ENCODE assay signal across 21 cellular contexts in genomic region chr11:27242591-27242990, GRCh38.
A peak's percentile ranks its signal among the peaks of the same experiment; 100 is the strongest.
DNase-seq lines count a peak whose midpoint lies in the region; ATAC-seq, FAIRE-seq and TF ChIP-seq lines count a peak whose summit lies in the region.
"Had no signal": no experiment of that assay in that cellular context is flagged by ENCODE, and none has a peak within 500 bp of the region (broad histone marks: within the 10 kb centered on the region; RNA-seq: fewer than 3 reads in every experiment).

No MANE protein-coding gene starts in this region.

- RAD21 ChIA-PET in GM12878 (lab: Charles Lee; ENCODE audit: unreplicated experiment) = interaction anchor here (3.3 kb wide), 1 partner anchor 8 kb away, joined by 11 read pairs; no protein-coding TSS in a partner anchor

- no peak overlapping the region for H4K91ac ChIP-seq in trophoblast cell (ENCODE audit: low read depth, low read length)

- H4K12ac ChIP-seq in trophoblast cell (ENCODE audit: low read depth, low read length) = no peak overlapping the region

- TF ChIP-seq RAD21 in GM12878 (IDR thresholded peaks at IDR 0.05; ENCODE audit: insufficient read depth, low read depth, low read length) = no peak

- H3K27ac ChIP-seq in GM12878 (ENCODE audit: control insufficient read depth, insufficient read depth) (no peak overlapping the region), trophoblast cell (ENCODE audit: low read depth, low read length) (no peak overlapping the region)
- H3K27ac ChIP-seq: C4-2B, VCaP had no signal

- no peaks in the 10 kb centered on the region for H3K4me1 Mint-ChIP-seq in activated T-helper 1 cell treated with anti-CD3 and anti-CD28 coated beads, Interleukin-12 subunit alpha, Interleukin-12 subunit beta, Interleukin-2, Interleukin-4 antibody, amounts not matched to agents 30 ng/mL and 10 ng/mL and 1 ng/mL, durations not matched to agents 14 hours and 24 hours and 36 hours (ENCODE audit: low read depth)
- H3K4me1 Mint-ChIP-seq: activated CD8-positive, alpha-beta memory T cell treated with anti-CD3 and anti-CD28 coated beads, Interleukin-2, amount 10 ng/mL, durations not matched to agents 7 days and 5 days; naive thymus-derived CD4-positive, alpha-beta T cell; stimulated activated naive B cell treated with anti-CD40 and anti-IgM and Interleukin-4, amounts not matched to agents 10 μg/mL and 1 μg/mL and 100 μg/mL, for 72 hours had no signal

- H2BK12ac ChIP-seq in trophoblast cell (ENCODE audit: low read length) = no peak overlapping the region

- H3K79me1 ChIP-seq in trophoblast cell (ENCODE audit: low read length) = no peaks in the 10 kb centered on the region

- no peak overlapping the region for H3K4ac ChIP-seq in trophoblast cell (ENCODE audit: low read depth, low read length)

- BruUV-seq in GM12878 (replicated peaks; lab: Mats Ljungman, UMichigan) = no TSS peak

- FAIRE-seq in GM12878 (lab: Jason Lieb, UNC) = no peak
- FAIRE-seq: endothelial cell of umbilical vein had no signal

- TF ChIP-seq EP300 in GM12878 (IDR thresholded peaks at IDR 0.05; ENCODE audit: borderline replicate concordance in 1 of 2, control insufficient read depth in 1 of 2, low read depth in 2 of 2, low read length in 2 of 2) = no peak

- POLR2A ChIA-PET in GM12878 (lab: Charles Lee) = no interaction called here

- H2BK5ac ChIP-seq in trophoblast cell (ENCODE audit: low read depth, low read length, poor library complexity) = no peak overlapping the region

- peak; percentile 42 for ATAC-seq in GM12878
- ATAC-seq: activated CD8-positive, alpha-beta memory T cell treated with anti-CD3 and anti-CD28 coated beads, Interleukin-2, amount 10 ng/mL, durations not matched to agents 7 days and 5 days; left cardiac atrium; naive thymus-derived CD4-positive, alpha-beta T cell; stimulated activated naive B cell treated with anti-CD40 and anti-IgM and Interleukin-4, amounts not matched to agents 10 μg/mL and 1 μg/mL and 100 μg/mL, for 72 hours had no signal

- H2AFZ ChIP-seq in GM12878 (ENCODE audit: control insufficient read depth, low read depth, low read length) = no peak overlapping the region
- H2AFZ ChIP-seq in trophoblast cell (ENCODE audit: insufficient read depth, low read length, poor library complexity) = no peak overlapping the region

- in situ Hi-C loops in GM12878 (cut with MboI) = no loop called here

- H2AK5ac ChIP-seq in trophoblast cell (ENCODE audit: low read length) = no peak overlapping the region

- no peak for TF ChIP-seq POLR2A in GM12878 (IDR thresholded peaks at IDR 0.05; ENCODE audit: low read depth, low read length)

- no peaks in the 10 kb centered on the region for H3K79me2 ChIP-seq in GM12878 (ENCODE audit: control insufficient read depth, insufficient read depth, low read length)
- H3K79me2 ChIP-seq in trophoblast cell (ENCODE audit: control insufficient read depth, insufficient read depth, low read length, poor library complexity) = no peaks in the 10 kb centered on the region

- H3K36me3 Mint-ChIP-seq in activated T-helper 1 cell treated with anti-CD3 and anti-CD28 coated beads, Interleukin-12 subunit alpha, Interleukin-12 subunit beta, Interleukin-2, Interleukin-4 antibody, amounts not matched to agents 30 ng/mL and 10 ng/mL and 1 ng/mL, durations not matched to agents 14 hours and 24 hours and 36 hours (ENCODE audit: low read depth) = no peaks in the 10 kb centered on the region
- H3K36me3 Mint-ChIP-seq: activated CD8-positive, alpha-beta memory T cell treated with anti-CD3 and anti-CD28 coated beads, Interleukin-2, amount 10 ng/mL, durations not matched to agents 7 days and 5 days; naive thymus-derived CD4-positive, alpha-beta T cell; stimulated activated naive B cell treated with anti-CD40 and anti-IgM and Interleukin-4, amounts not matched to agents 10 μg/mL and 1 μg/mL and 100 μg/mL, for 72 hours had no signal

- no peak overlapping the region for H3K4me2 ChIP-seq in GM12878 (ENCODE audit: control insufficient read depth, insufficient read depth)
- H3K4me2 ChIP-seq in trophoblast cell (ENCODE audit: low read length) = no peak overlapping the region

- no peak overlapping the region for H3K4me3 Mint-ChIP-seq in activated T-helper 1 cell treated with anti-CD3 and anti-CD28 coated beads, Interleukin-12 subunit alpha, Interleukin-12 subunit beta, Interleukin-2, Interleukin-4 antibody, amounts not matched to agents 30 ng/mL and 10 ng/mL and 1 ng/mL, durations not matched to agents 14 hours and 24 hours and 36 hours
- H3K4me3 Mint-ChIP-seq: activated CD8-positive, alpha-beta memory T cell treated with anti-CD3 and anti-CD28 coated beads, Interleukin-2, amount 10 ng/mL, durations not matched to agents 7 days and 5 days; naive thymus-derived CD4-positive, alpha-beta T cell; stimulated activated naive B cell treated with anti-CD40 and anti-IgM and Interleukin-4, amounts not matched to agents 10 μg/mL and 1 μg/mL and 100 μg/mL, for 72 hours had no signal

- 0% methylated on average over 1 of the region's 1 CpG for WGBS in GM12878 (ENCODE audit: insufficient coverage, insufficient replicate concordance, low lambda C conversion rate, missing lambda C conversion rate)
- no CpG with 5 or more reads among the region's 1 CpG for WGBS in trophoblast cell (ENCODE audit: extremely low coverage, insufficient coverage, insufficient read length)

- CTCF ChIA-PET in GM12878 (lab: Yijun Ruan, JAX) = interaction anchor here (1.1 to 1.3 kb wide), 2 partner anchors 35 to 98 kb away, joined by 3 to 4 read pairs; no protein-coding TSS in a partner anchor

- no peak overlapping the region for H4K8ac ChIP-seq in trophoblast cell (ENCODE audit: low read depth, low read length)

- intact Hi-C loops in GM12878 (cut with micrococcal nuclease; ENCODE audit: unreplicated experiment) = no loop called here
- intact Hi-C loops in activated T-helper 1 cell treated with anti-CD3 and anti-CD28 coated beads, Interleukin-12 subunit alpha, Interleukin-12 subunit beta, Interleukin-2, Interleukin-4 antibody, amounts not matched to agents 30 ng/mL and 10 ng/mL and 1 ng/mL, durations not matched to agents 14 hours and 24 hours and 36 hours (cut with micrococcal nuclease) = no loop called here

- H3K9me3 ChIP-seq in GM12878 (replicated peaks; ENCODE audit: control insufficient read depth, insufficient read depth, low read length) (no peaks in the 10 kb centered on the region), trophoblast cell (ENCODE audit: insufficient read depth, low read depth, low read length) (no peaks in the 10 kb centered on the region)

- H2BK120ac ChIP-seq in trophoblast cell (ENCODE audit: insufficient read depth, low read length, poor library complexity) = no peak overlapping the region

- H3K27me3 ChIP-seq in GM12878 (replicated peaks in 1 of 2; ENCODE audit: control insufficient read depth in 2 of 2, insufficient read depth in 2 of 2, low read length in 1 of 2) (no peaks in the 10 kb centered on the region), trophoblast cell (ENCODE audit: insufficient read depth, low read length) (no peaks in the 10 kb centered on the region)

- SMC1A ChIA-PET in GM12878 (lab: Charles Lee; ENCODE audit: uncharacterized antibody, unreplicated experiment) = interaction anchor here (1.1 to 1.3 kb wide), 3 partner anchors 9 to 54 kb away, joined by 4 to 5 read pairs (median 5); no protein-coding TSS in a partner anchor

- H3K27ac Mint-ChIP-seq in activated T-helper 1 cell treated with anti-CD3 and anti-CD28 coated beads, Interleukin-12 subunit alpha, Interleukin-12 subunit beta, Interleukin-2, Interleukin-4 antibody, amounts not matched to agents 30 ng/mL and 10 ng/mL and 1 ng/mL, durations not matched to agents 14 hours and 24 hours and 36 hours = no peak overlapping the region
- H3K27ac Mint-ChIP-seq: activated CD8-positive, alpha-beta memory T cell treated with anti-CD3 and anti-CD28 coated beads, Interleukin-2, amount 10 ng/mL, durations not matched to agents 7 days and 5 days; naive thymus-derived CD4-positive, alpha-beta T cell; stimulated activated naive B cell treated with anti-CD40 and anti-IgM and Interleukin-4, amounts not matched to agents 10 μg/mL and 1 μg/mL and 100 μg/mL, for 72 hours had no signal

- H3K14ac ChIP-seq in trophoblast cell (ENCODE audit: low read length) = no peak overlapping the region

- no peaks in the 10 kb centered on the region for H3K27me3 Mint-ChIP-seq in activated T-helper 1 cell treated with anti-CD3 and anti-CD28 coated beads, Interleukin-12 subunit alpha, Interleukin-12 subunit beta, Interleukin-2, Interleukin-4 antibody, amounts not matched to agents 30 ng/mL and 10 ng/mL and 1 ng/mL, durations not matched to agents 14 hours and 24 hours and 36 hours (ENCODE audit: insufficient read depth)
- H3K27me3 Mint-ChIP-seq: stimulated activated naive B cell treated with anti-CD40 and anti-IgM and Interleukin-4, amounts not matched to agents 10 μg/mL and 1 μg/mL and 100 μg/mL, for 72 hours had no signal

- no peak for TF ChIP-seq CTCF in GM12878 (IDR thresholded peaks at IDR 0.05 in 2 of 3, conservative IDR thresholded peaks at IDR 0.05 in 1 of 3; ENCODE audit: control insufficient read depth in 2 of 3, extremely low read depth in 1 of 3, insufficient read depth in 1 of 3, low read depth in 3 of 3, low read length in 3 of 3)

- H4K20me1 ChIP-seq in GM12878 (ENCODE audit: control insufficient read depth, insufficient read depth) = no peaks in the 10 kb centered on the region

- no peaks in the 10 kb centered on the region for H3K4me1 ChIP-seq in GM12878 (ENCODE audit: control insufficient read depth, insufficient read depth, low read length)
- no peaks in the 10 kb centered on the region for H3K4me1 ChIP-seq in trophoblast cell (ENCODE audit: control insufficient read depth in 1 of 2, insufficient read depth in 2 of 2, low read length in 2 of 2)

- no peaks in the 10 kb centered on the region for H3K9me3 Mint-ChIP-seq in activated T-helper 1 cell treated with anti-CD3 and anti-CD28 coated beads, Interleukin-12 subunit alpha, Interleukin-12 subunit beta, Interleukin-2, Interleukin-4 antibody, amounts not matched to agents 30 ng/mL and 10 ng/mL and 1 ng/mL, durations not matched to agents 14 hours and 24 hours and 36 hours
- H3K9me3 Mint-ChIP-seq: stimulated activated naive B cell treated with anti-CD40 and anti-IgM and Interleukin-4, amounts not matched to agents 10 μg/mL and 1 μg/mL and 100 μg/mL, for 72 hours had no signal

- DNase-seq in GM03348 (ENCODE audit: low spot score) (peak; percentile 70), NCI-H226 (peak; percentile 58), GM12878 (ENCODE audit: low read depth, low spot score) (no peak), trophoblast cell (no peak), DMS53 (lab: John Stamatoyannopoulos, UW) (no peak), NOMO-1 (lab: John Stamatoyannopoulos, UW; ENCODE audit: unreplicated experiment in 2 of 2) (no peak), HT-29 (ENCODE audit: low spot score) (no peak)
- DNase-seq in activated T-helper 1 cell treated with anti-CD3 and anti-CD28 coated beads, Interleukin-12 subunit alpha, Interleukin-12 subunit beta, Interleukin-2, Interleukin-4 antibody, amounts not matched to agents 30 ng/mL and 10 ng/mL and 1 ng/mL, durations not matched to agents 14 hours and 24 hours and 36 hours (ENCODE audit: low spot score) = no peak
- DNase-seq: activated CD8-positive, alpha-beta memory T cell treated with anti-CD3 and anti-CD28 coated beads, Interleukin-2, amount 10 ng/mL, durations not matched to agents 7 days and 5 days; activated naive CD4-positive, alpha-beta T cell treated with Interleukin-2 at 50 U/mL for 16 hours; central memory CD4-positive, alpha-beta T cell; H7; left cardiac atrium; naive thymus-derived CD4-positive, alpha-beta T cell; NCI-H1092; NCI-H510A; retina; stimulated activated naive B cell treated with anti-CD40 and anti-IgM and Interleukin-4, amounts not matched to agents 10 μg/mL and 1 μg/mL and 100 μg/mL, for 72 hours had no signal

- no peak overlapping the region for H3K18ac ChIP-seq in trophoblast cell (ENCODE audit: low read length)

- H3K4me3 ChIP-seq in GM12878 (no peak overlapping the region), trophoblast cell (ENCODE audit: low read depth, low read length) (no peak overlapping the region)

- H3K9ac ChIP-seq in GM12878 (ENCODE audit: control insufficient read depth, insufficient read depth, low read length) (no peak overlapping the region), trophoblast cell (ENCODE audit: low read length) (peak overlapping the region; percentile 65)

- H3K23ac ChIP-seq in trophoblast cell (ENCODE audit: low read length) = no peak overlapping the region

- H3K36me3 ChIP-seq in GM12878 (ENCODE audit: control insufficient read depth in 2 of 2, insufficient read depth in 2 of 2, low read length in 1 of 2) (no peaks in the 10 kb centered on the region), trophoblast cell (ENCODE audit: control insufficient read depth in 1 of 2, insufficient read depth in 2 of 2, low read length in 2 of 2) (no peaks in the 10 kb centered on the region)

Comparison
In these comparisons a context has a peak if more than half of its experiments do, and no peak if none do; other contexts are left out.
1. DNase-seq: peak in GM03348 (single experiment) and NCI-H226 (single experiment); none in GM12878 (single experiment), trophoblast cell (0 of 2), DMS53 (single experiment), activated T-helper 1 cell treated with anti-CD3 and anti-CD28 coated beads, Interleukin-12 subunit alpha, Interleukin-12 subunit beta, Interleukin-2, Interleukin-4 antibody, amounts not matched to agents 30 ng/mL and 10 ng/mL and 1 ng/mL, durations not matched to agents 14 hours and 24 hours and 36 hours (single experiment), NOMO-1 (0 of 2) and HT-29 (single experiment).